In the genomic region with DNA sequence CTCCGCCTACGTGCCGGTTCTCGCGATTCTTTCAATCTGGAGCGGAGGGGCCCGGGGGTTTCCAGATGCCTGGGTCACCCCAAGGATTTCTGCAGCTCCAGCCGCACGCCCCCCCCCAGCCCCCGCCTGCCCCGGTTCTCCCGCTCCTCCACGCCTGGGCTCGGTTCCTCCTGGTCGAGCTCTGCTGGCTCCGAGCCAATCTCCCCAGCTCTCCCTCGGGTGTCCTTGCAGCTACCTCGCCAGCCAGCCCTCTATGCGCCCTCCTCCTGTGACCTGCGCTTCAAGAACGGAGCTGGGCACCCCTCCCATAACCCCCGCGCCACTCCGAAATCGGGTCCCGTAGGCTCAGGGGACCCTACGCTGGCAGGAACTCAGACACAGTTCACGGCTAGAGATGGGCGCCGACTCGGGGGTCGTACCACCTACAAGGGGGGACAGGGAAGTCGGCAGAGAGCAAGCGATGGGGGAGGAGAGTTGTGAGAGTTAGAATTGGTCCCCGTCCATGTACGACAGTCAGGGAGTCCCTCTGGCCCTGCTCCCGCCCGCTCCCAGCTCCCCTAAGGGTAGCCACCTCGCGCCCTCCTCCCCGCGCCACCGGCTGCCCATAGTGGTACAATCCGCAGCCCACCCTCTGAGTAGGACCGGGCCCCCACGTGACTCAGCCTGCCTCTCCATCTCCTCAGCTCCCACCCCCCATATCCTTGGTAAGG, we compare ENCODE assay signal across 8 cellular contexts. TPM values are rescaled to one million over a fixed set of nuclear protein-coding genes. Genes with fewer than 3 reads are reported as not detected.
A peak's percentile ranks its signal among the peaks of the same experiment; 100 is the strongest.
DNase-seq lines count a peak whose midpoint lies in the region; ATAC-seq and TF ChIP-seq lines count a peak whose summit lies in the region.

No MANE protein-coding gene starts in this region.

- H3K9me3 Mint-ChIP-seq in stimulated activated naive B cell treated with anti-CD40 and anti-IgM and Interleukin-4, amounts not matched to agents 10 μg/mL and 1 μg/mL and 100 μg/mL, for 72 hours, result no peaks in the 10 kb centered on the region

- no peaks in the 10 kb centered on the region for H3K9me3 ChIP-seq in breast epithelium

- H3K27ac ChIP-seq in breast epithelium, result peak overlapping the region; percentile 40 to 56

- peaks cover 40 to 54% of the 10 kb centered on the region in 2 donors for H3K4me1 Mint-ChIP-seq in stimulated activated naive B cell treated with anti-CD40 and anti-IgM and Interleukin-4, amounts not matched to agents 10 μg/mL and 1 μg/mL and 100 μg/mL, for 72 hours

- H3K36me3 ChIP-seq in breast epithelium, result no peaks in the 10 kb centered on the region

- H3K36me3 Mint-ChIP-seq in stimulated activated naive B cell treated with anti-CD40 and anti-IgM and Interleukin-4, amounts not matched to agents 10 μg/mL and 1 μg/mL and 100 μg/mL, for 72 hours, result peaks cover 14 to 16% of the 10 kb centered on the region in 2 donors

- no peak for TF ChIP-seq CTCF in breast epithelium (IDR thresholded peaks at IDR 0.05)

- ATAC-seq in stimulated activated naive B cell treated with anti-CD40 and anti-IgM and Interleukin-4, amounts not matched to agents 10 μg/mL and 1 μg/mL and 100 μg/mL, for 72 hours (replicated peaks), result no peak
- ATAC-seq in HG03521 (IDR thresholded peaks at IDR 0.05; ENCODE audit: unreplicated experiment) (no peak), HG02588 (IDR thresholded peaks at IDR 0.05; ENCODE audit: unreplicated experiment) (no peak)

- intact Hi-C loops in breast epithelium (cut with DNase I; ENCODE audit: low total_unique reads), result no loop called here

- peak overlapping the region; percentile 91 for H3K27ac Mint-ChIP-seq in stimulated activated naive B cell treated with anti-CD40 and anti-IgM and Interleukin-4, amounts not matched to agents 10 μg/mL and 1 μg/mL and 100 μg/mL, for 72 hours

- no peaks in the 10 kb centered on the region for H3K27me3 ChIP-seq in breast epithelium

- DNase-seq in NCI-H2107 (lab: John Stamatoyannopoulos, UW) (peak; percentile 8), NCI-H2107 treated with DMSO at 0.1 percent for 48 hours (lab: John Stamatoyannopoulos, UW; ENCODE audit: unreplicated experiment) (no peak), breast epithelium (ENCODE audit: low spot score in 2 of 2) (peak; percentile 58 to 72), kidney tubule cell (ENCODE audit: low spot score) (peak; percentile 70)
- no peak for DNase-seq in stimulated activated naive B cell treated with anti-CD40 and anti-IgM and Interleukin-4, amounts not matched to agents 10 μg/mL and 1 μg/mL and 100 μg/mL, for 72 hours

- peak overlapping the region; percentile 38 to 81 (median 57) for H3K4me3 ChIP-seq in breast epithelium

- H3K4me3 Mint-ChIP-seq in stimulated activated naive B cell treated with anti-CD40 and anti-IgM and Interleukin-4, amounts not matched to agents 10 μg/mL and 1 μg/mL and 100 μg/mL, for 72 hours, result peak overlapping the region; percentile 88 to 92

- H3K27me3 Mint-ChIP-seq in stimulated activated naive B cell treated with anti-CD40 and anti-IgM and Interleukin-4, amounts not matched to agents 10 μg/mL and 1 μg/mL and 100 μg/mL, for 72 hours, result peaks cover 59 to 65% of the 10 kb centered on the region in 2 donors

- no peak for TF ChIP-seq POLR2A in breast epithelium (IDR thresholded peaks at IDR 0.05)

- peaks cover 8 to 21% of the 10 kb centered on the region in 2 donors for H3K4me1 ChIP-seq in breast epithelium

TF ChIP-seq in PFSK-1, 5 proteins besides CTCF, POLR2A, EP300 and RAD21:
- no peak for TF ChIP-seq TAF1 (IDR thresholded peaks at IDR 0.05; ENCODE audit: borderline replicate concordance, insufficient read depth, low read length)
- TF ChIP-seq FOXP2 (optimal IDR thresholded peaks at IDR 0.05; ENCODE audit: borderline replicate concordance, extremely low read depth, extremely low read length, insufficient read depth), result peak; percentile 16
TF ChIP-seq in PFSK-1: peak in this region for 1.

RNA-seq across cellular contexts. Expression of gene FGF11, which starts 1.0 kb away (rescaled TPM):
- polyA plus RNA-seq in PFSK-1 (2012; ENCODE audit: insufficient read length, low read depth), result 3.4 TPM
- total RNA-seq in breast epithelium, result 1 to 10 TPM; 2.1 to 2.9 (median 2.9) TPM

RNA-seq across cellular contexts. Expression of gene CHRNB1, which starts 4.6 kb away (rescaled TPM):
- polyA plus RNA-seq in PFSK-1 (2012; ENCODE audit: insufficient read length, low read depth), result 5.4 TPM
- 10 to 100 TPM in 2 of 3 donors, 1 to 10 TPM in 1; 8.5 to 11.8 (median 11.7) TPM for total RNA-seq in breast epithelium

RNA-seq across cellular contexts. Expression of gene TMEM102, which starts 5.0 kb away (rescaled TPM):
- 3.6 TPM for polyA plus RNA-seq in PFSK-1 (2012; ENCODE audit: insufficient read length, low read depth)
- 10 to 100 TPM in 1 of 3 donors, 1 to 10 TPM in 2; 3.5 to 18.1 (median 9.5) TPM for total RNA-seq in breast epithelium

RNA-seq across cellular contexts. Expression of gene SPEM3, which starts 11.6 kb away (rescaled TPM):
- polyA plus RNA-seq in PFSK-1 (2012; ENCODE audit: insufficient read length, low read depth), result not detected
- not detected for total RNA-seq in breast epithelium

RNA-seq across cellular contexts. Expression of gene SPEM2, which starts 14.9 kb away (rescaled TPM):
- not detected for polyA plus RNA-seq in PFSK-1 (2012; ENCODE audit: insufficient read length, low read depth)
- not detected for total RNA-seq in breast epithelium

Comparison
In these comparisons a context has a peak if more than half of its experiments do, and no peak if none do; other contexts are left out.
1. DNase-seq: peak in NCI-H2107 (single experiment), breast epithelium (2 of 2) and kidney tubule cell (single experiment); none in NCI-H2107 treated with DMSO at 0.1 percent for 48 hours (single experiment) and stimulated activated naive B cell treated with anti-CD40 and anti-IgM and Interleukin-4, amounts not matched to agents 10 μg/mL and 1 μg/mL and 100 μg/mL, for 72 hours (single experiment).